In the genomic region with DNA sequence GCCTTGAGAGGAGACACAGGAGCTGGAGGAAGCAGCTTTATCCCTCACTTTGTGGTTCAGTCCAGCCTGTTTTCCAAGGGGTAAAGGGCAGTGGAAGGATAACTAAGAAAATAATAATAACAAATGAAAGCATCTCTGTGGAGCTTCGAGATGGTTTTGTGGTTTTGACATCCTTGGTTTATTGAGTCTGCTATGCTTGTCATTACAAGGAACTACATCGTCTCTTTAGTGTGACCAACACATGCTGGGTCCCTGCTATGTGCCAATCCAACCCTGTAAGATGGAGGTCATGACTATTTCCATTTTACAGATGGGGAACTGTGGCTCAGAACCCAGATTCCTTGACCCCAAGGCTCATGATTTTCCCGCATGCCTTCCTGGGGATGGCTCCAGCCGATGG, we compare ENCODE assay signal across 1 cellular context.
TF ChIP-seq lines count a peak whose summit lies in the region.

No MANE protein-coding gene starts in this region.

TF ChIP-seq in H1, 55 proteins besides CTCF, POLR2A, EP300 and RAD21:
- no peak for TF ChIP-seq EGR1 (IDR thresholded peaks at IDR 0.05; ENCODE audit: borderline replicate concordance, low read depth, low read length)
- TF ChIP-seq POU5F1 (IDR thresholded peaks at IDR 0.05; ENCODE audit: low read depth, low read length) = no peak
- TF ChIP-seq SIN3A (conservative IDR thresholded peaks at IDR 0.05 in 1 of 2, IDR thresholded peaks at IDR 0.05 in 1 of 2; ENCODE audit: low read depth in 1 of 2, low read length in 2 of 2) = no peak
- TF ChIP-seq SAP30 (IDR thresholded peaks at IDR 0.05; ENCODE audit: insufficient read depth, insufficient replicate concordance, low read length) = no peak
- TF ChIP-seq TAF1 (IDR thresholded peaks at IDR 0.05; ENCODE audit: low read depth, low read length) = no peak
- no peak for TF ChIP-seq FOSL1 (IDR thresholded peaks at IDR 0.05; ENCODE audit: insufficient read depth, low read depth, low read length)
- TF ChIP-seq SP4 (IDR thresholded peaks at IDR 0.05; ENCODE audit: low read length) = no peak
- TF ChIP-seq, protein P1, sequence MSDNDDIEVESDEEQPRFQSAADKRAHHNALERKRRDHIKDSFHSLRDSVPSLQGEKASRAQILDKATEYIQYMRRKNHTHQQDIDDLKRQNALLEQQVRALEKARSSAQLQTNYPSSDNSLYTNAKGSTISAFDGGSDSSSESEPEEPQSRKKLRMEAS (IDR thresholded peaks at IDR 0.05) = no peak
- no peak for TF ChIP-seq CEBPB (IDR thresholded peaks at IDR 0.05; ENCODE audit: low read depth, low read length)
- TF ChIP-seq, protein P2, sequence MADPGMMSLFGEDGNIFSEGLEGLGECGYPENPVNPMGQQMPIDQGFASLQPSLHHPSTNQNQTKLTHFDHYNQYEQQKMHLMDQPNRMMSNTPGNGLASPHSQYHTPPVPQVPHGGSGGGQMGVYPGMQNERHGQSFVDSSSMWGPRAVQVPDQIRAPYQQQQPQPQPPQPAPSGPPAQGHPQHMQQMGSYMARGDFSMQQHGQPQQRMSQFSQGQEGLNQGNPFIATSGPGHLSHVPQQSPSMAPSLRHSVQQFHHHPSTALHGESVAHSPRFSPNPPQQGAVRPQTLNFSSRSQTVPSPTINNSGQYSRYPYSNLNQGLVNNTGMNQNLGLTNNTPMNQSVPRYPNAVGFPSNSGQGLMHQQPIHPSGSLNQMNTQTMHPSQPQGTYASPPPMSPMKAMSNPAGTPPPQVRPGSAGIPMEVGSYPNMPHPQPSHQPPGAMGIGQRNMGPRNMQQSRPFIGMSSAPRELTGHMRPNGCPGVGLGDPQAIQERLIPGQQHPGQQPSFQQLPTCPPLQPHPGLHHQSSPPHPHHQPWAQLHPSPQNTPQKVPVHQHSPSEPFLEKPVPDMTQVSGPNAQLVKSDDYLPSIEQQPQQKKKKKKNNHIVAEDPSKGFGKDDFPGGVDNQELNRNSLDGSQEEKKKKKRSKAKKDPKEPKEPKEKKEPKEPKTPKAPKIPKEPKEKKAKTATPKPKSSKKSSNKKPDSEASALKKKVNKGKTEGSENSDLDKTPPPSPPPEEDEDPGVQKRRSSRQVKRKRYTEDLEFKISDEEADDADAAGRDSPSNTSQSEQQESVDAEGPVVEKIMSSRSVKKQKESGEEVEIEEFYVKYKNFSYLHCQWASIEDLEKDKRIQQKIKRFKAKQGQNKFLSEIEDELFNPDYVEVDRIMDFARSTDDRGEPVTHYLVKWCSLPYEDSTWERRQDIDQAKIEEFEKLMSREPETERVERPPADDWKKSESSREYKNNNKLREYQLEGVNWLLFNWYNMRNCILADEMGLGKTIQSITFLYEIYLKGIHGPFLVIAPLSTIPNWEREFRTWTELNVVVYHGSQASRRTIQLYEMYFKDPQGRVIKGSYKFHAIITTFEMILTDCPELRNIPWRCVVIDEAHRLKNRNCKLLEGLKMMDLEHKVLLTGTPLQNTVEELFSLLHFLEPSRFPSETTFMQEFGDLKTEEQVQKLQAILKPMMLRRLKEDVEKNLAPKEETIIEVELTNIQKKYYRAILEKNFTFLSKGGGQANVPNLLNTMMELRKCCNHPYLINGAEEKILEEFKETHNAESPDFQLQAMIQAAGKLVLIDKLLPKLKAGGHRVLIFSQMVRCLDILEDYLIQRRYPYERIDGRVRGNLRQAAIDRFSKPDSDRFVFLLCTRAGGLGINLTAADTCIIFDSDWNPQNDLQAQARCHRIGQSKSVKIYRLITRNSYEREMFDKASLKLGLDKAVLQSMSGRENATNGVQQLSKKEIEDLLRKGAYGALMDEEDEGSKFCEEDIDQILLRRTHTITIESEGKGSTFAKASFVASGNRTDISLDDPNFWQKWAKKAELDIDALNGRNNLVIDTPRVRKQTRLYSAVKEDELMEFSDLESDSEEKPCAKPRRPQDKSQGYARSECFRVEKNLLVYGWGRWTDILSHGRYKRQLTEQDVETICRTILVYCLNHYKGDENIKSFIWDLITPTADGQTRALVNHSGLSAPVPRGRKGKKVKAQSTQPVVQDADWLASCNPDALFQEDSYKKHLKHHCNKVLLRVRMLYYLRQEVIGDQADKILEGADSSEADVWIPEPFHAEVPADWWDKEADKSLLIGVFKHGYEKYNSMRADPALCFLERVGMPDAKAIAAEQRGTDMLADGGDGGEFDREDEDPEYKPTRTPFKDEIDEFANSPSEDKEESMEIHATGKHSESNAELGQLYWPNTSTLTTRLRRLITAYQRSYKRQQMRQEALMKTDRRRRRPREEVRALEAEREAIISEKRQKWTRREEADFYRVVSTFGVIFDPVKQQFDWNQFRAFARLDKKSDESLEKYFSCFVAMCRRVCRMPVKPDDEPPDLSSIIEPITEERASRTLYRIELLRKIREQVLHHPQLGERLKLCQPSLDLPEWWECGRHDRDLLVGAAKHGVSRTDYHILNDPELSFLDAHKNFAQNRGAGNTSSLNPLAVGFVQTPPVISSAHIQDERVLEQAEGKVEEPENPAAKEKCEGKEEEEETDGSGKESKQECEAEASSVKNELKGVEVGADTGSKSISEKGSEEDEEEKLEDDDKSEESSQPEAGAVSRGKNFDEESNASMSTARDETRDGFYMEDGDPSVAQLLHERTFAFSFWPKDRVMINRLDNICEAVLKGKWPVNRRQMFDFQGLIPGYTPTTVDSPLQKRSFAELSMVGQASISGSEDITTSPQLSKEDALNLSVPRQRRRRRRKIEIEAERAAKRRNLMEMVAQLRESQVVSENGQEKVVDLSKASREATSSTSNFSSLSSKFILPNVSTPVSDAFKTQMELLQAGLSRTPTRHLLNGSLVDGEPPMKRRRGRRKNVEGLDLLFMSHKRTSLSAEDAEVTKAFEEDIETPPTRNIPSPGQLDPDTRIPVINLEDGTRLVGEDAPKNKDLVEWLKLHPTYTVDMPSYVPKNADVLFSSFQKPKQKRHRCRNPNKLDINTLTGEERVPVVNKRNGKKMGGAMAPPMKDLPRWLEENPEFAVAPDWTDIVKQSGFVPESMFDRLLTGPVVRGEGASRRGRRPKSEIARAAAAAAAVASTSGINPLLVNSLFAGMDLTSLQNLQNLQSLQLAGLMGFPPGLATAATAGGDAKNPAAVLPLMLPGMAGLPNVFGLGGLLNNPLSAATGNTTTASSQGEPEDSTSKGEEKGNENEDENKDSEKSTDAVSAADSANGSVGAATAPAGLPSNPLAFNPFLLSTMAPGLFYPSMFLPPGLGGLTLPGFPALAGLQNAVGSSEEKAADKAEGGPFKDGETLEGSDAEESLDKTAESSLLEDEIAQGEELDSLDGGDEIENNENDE (IDR thresholded peaks at IDR 0.05; ENCODE audit: insufficient replicate concordance, low read length) = no peak
- TF ChIP-seq TEAD4 (IDR thresholded peaks at IDR 0.05; ENCODE audit: low read depth, low read length) = no peak
- TF ChIP-seq TAF7 (optimal IDR thresholded peaks at IDR 0.05; ENCODE audit: borderline replicate concordance, low read depth, low read length) = no peak
- TF ChIP-seq GTF2F1 (IDR thresholded peaks at IDR 0.05; ENCODE audit: borderline replicate concordance, low read depth, low read length) = no peak
- no peak for TF ChIP-seq YY1 (IDR thresholded peaks at IDR 0.05; ENCODE audit: low read depth, low read length)
- TF ChIP-seq CTBP2 (IDR thresholded peaks at IDR 0.05; ENCODE audit: borderline replicate concordance, insufficient read depth, insufficient read length, low read length) = no peak
- TF ChIP-seq KDM5A (IDR thresholded peaks at IDR 0.05; ENCODE audit: low read length) = no peak
- no peak for TF ChIP-seq SIX5 (IDR thresholded peaks at IDR 0.05; ENCODE audit: low read depth, low read length)
- no peak for TF ChIP-seq KDM4A (IDR thresholded peaks at IDR 0.05; ENCODE audit: low read depth, low read length, severe bottlenecking)
